ENCODE assay signal across 13 cellular contexts in genomic region chr3:178823556-178824229, GRCh38.
DNase-seq lines count a peak whose midpoint lies in the region; ATAC-seq, FAIRE-seq and TF ChIP-seq lines count a peak whose summit lies in the region.
"Had no signal": no experiment of that assay in that cellular context is flagged by ENCODE, and none has a peak within 500 bp of the region (broad histone marks: within the 10 kb centered on the region; RNA-seq: fewer than 3 reads in every experiment).

No MANE protein-coding gene starts in this region.

- no peak for ATAC-seq in GM21447 (IDR thresholded peaks at IDR 0.05; ENCODE audit: unreplicated experiment)
- ATAC-seq: A549 had no signal

- no peaks in the 10 kb centered on the region for H3K9me3 ChIP-seq in muscle layer of duodenum (ENCODE audit: control insufficient read depth in 1 of 2, low read length in 2 of 2)
- H3K9me3 ChIP-seq in transverse colon: no peaks in the 10 kb centered on the region
- H3K9me3 ChIP-seq: A549 had no signal

- WGBS in transverse colon (ENCODE audit: low coverage in 1 of 2), 2 donors: 56% methylated on average over 4 to 6 of the region's 6 CpGs

- H3K36me3 ChIP-seq in muscle layer of duodenum (ENCODE audit: control insufficient read depth in 1 of 2, insufficient read depth in 2 of 2, low read length in 2 of 2): no peaks in the 10 kb centered on the region
- H3K36me3 ChIP-seq in transverse colon: no peaks in the 10 kb centered on the region
- H3K36me3 ChIP-seq: cardiac muscle cell had no signal

- no peak for TF ChIP-seq CTCF in transverse colon (IDR thresholded peaks at IDR 0.05)

- no peak for FAIRE-seq in HTR-8/SVneo (lab: Jason Lieb, UNC)
- FAIRE-seq: A549, TTC549 had no signal

- in situ Hi-C loops in transverse colon (cut with MboI; ENCODE audit: low pct_ligation_motif_present in 1 of 4, low pct_unique_long_range_greater_than_20kb in 1 of 4, low sequenced_read_pairs in 3 of 4): no loop called here

- no peak for TF ChIP-seq POLR2A in transverse colon (IDR thresholded peaks at IDR 0.05)

- H3K27me3 ChIP-seq in muscle layer of duodenum (ENCODE audit: low read depth, low read length) (no peaks in the 10 kb centered on the region), transverse colon (no peaks in the 10 kb centered on the region)
- H3K27me3 ChIP-seq: cardiac muscle cell had no signal

- peak overlapping the region; percentile 46 for H3K27ac ChIP-seq in muscle layer of duodenum (ENCODE audit: low read length)
- H3K27ac ChIP-seq in transverse colon: peak overlapping the region; percentile 24 to 54 (median 36)
- H3K27ac ChIP-seq: A549, cardiac muscle cell, epithelial cell of prostate had no signal

- H3K4me1 ChIP-seq in muscle layer of duodenum (ENCODE audit: control insufficient read depth in 1 of 2, insufficient read depth in 2 of 2, low read length in 2 of 2) (peaks cover 0 to 13% of the 10 kb centered on the region in 2 donors), transverse colon (peaks cover 0 to 10% (median 2%) of the 10 kb centered on the region in 4 donors)
- H3K4me1 ChIP-seq: A549 had no signal

- no peak overlapping the region for H3K4me3 ChIP-seq in muscle layer of duodenum (ENCODE audit: low read depth in 1 of 2, low read length in 2 of 2)
- no peak overlapping the region for H3K4me3 ChIP-seq in transverse colon
- H3K4me3 ChIP-seq: A549, cardiac muscle cell had no signal

- TF ChIP-seq EP300 in transverse colon (IDR thresholded peaks at IDR 0.05; ENCODE audit: low read depth): no peak

- DNase-seq in NCI-H510A treated with DMSO at 0.1 percent for 48 hours (lab: John Stamatoyannopoulos, UW) (peak; percentile 84), NCI-H510A (lab: John Stamatoyannopoulos, UW) (no peak), globus pallidus (ENCODE audit: low spot score) (peak; percentile 1), transverse colon (no peak), HTR-8/SVneo (ENCODE audit: insufficient read length, low spot score) (no peak), OCI-M1 (lab: John Stamatoyannopoulos, UW) (no peak)
- DNase-seq: stimulated activated CD8-positive, alpha-beta memory T cell treated with anti-CD3 and anti-CD28 coated beads, Interleukin-4, amount 100 ng/mL, for 48 hours had no signal

- intact Hi-C loops in transverse colon (cut with DNase I; ENCODE audit: low total_unique reads): no loop called here

Comparison
In these comparisons a context has a peak if more than half of its experiments do, and no peak if none do; other contexts are left out.
1. DNase-seq: peak in NCI-H510A treated with DMSO at 0.1 percent for 48 hours (single experiment) and globus pallidus (single experiment); none in NCI-H510A (single experiment), transverse colon (single experiment), HTR-8/SVneo (single experiment) and OCI-M1 (single experiment).